Comparison of ENCODE assay signal across 8 cellular contexts in the genomic region with DNA sequence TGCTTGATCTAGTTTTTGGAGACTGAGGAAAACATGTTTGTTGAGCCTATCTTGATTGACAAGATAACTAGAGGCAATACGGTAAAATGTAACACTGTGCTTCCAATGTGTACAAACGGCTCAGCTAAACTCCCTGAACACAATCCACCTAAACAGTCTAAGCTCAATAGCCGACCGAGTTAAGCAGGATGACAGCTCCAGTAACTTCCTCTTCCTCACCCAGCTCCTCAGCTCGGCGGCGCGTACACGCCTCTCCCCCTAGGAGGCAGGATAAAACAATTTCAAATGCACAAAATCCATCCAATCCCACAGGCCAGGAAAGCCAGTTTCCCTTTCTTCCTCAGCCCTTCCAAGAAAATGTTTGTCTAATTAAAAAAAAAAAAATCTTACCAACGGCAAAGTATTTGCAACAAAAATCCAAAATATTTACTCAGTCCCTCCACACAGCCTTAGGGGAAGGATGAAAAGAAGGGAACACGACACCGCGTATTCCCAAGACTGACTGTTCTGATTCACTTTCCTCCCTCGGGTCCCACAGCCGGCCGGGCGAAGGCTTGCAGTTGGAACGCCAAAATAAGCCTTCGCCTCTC. TPM values are rescaled to one million over a fixed set of nuclear protein-coding genes. Genes with fewer than 3 reads are reported as not detected.
DNase-seq lines count a peak whose midpoint lies in the region; FAIRE-seq and TF ChIP-seq lines count a peak whose summit lies in the region.

No MANE protein-coding gene starts in this region.

- H3K27ac ChIP-seq in HUES6 (ENCODE audit: low read depth, low read length) (no peak overlapping the region), subcutaneous abdominal adipose tissue (ENCODE audit: low read depth, low read length) (peak overlapping the region; percentile 79)

- H3K27ac Mint-ChIP-seq in activated T-cell treated with anti-CD3 and anti-CD28 coated beads, Interleukin-2, amount 50 U/mL, for 24 hours, result peak overlapping the region; percentile 97

- H3K4me1 Mint-ChIP-seq in activated T-cell treated with anti-CD3 and anti-CD28 coated beads, Interleukin-2, amount 50 U/mL, for 24 hours (ENCODE audit: low read depth), result peaks cover 64% of the 10 kb centered on the region

- DNase-seq in Ammon's horn (ENCODE audit: low spot score) (peak; percentile 90), GM19239 (ENCODE audit: insufficient read length, low spot score) (peak; percentile 17), NOMO-1 treated with dmso at 0.1 percent for 144 hours (lab: John Stamatoyannopoulos, UW; ENCODE audit: unreplicated experiment) (peak; percentile 80), epithelial cell of proximal tubule (ENCODE audit: low read depth) (peak; percentile 64)
- DNase-seq in activated T-cell treated with anti-CD3 and anti-CD28 coated beads, Interleukin-2, amount 50 U/mL, for 24 hours, result peak; percentile 49

- no peaks in the 10 kb centered on the region for H3K9me3 ChIP-seq in HUES6 (ENCODE audit: control insufficient read depth, insufficient read depth, low read depth, low read length)
- no peaks in the 10 kb centered on the region for H3K9me3 ChIP-seq in mononuclear cell (ENCODE audit: low read depth, low read length)
- no peaks in the 10 kb centered on the region for H3K9me3 ChIP-seq in subcutaneous abdominal adipose tissue (ENCODE audit: control insufficient read depth in 5 of 5, low read length in 5 of 5)

- H3K27me3 ChIP-seq in HUES6 (ENCODE audit: control insufficient read depth, insufficient read depth, low read length) (no peaks in the 10 kb centered on the region), mononuclear cell (ENCODE audit: insufficient read depth, low read length) (no peaks in the 10 kb centered on the region), subcutaneous abdominal adipose tissue (ENCODE audit: control insufficient read depth in 5 of 5, insufficient read depth in 4 of 5, low read length in 5 of 5) (no peaks in the 10 kb centered on the region)

- peak overlapping the region; percentile 95 for H3K4me3 Mint-ChIP-seq in activated T-cell treated with anti-CD3 and anti-CD28 coated beads, Interleukin-2, amount 50 U/mL, for 24 hours

- peak; percentile 47 for TF ChIP-seq CTCF in epithelial cell of proximal tubule (conservative IDR thresholded peaks at IDR 0.05; ENCODE audit: low read depth, low read length)

- FAIRE-seq in GM19239 (lab: Jason Lieb, UNC), result peak; percentile 33

- H3K9ac ChIP-seq in HUES6 (ENCODE audit: low read length) (peak overlapping the region; percentile 76), subcutaneous abdominal adipose tissue (ENCODE audit: low read length in 5 of 5) (peak overlapping the region; percentile 48 to 90 (median 76))

- 0 out of 2 replicates have a peak, but pooled peaks cover 3% of the 10 kb centered on the region for H3K4me1 ChIP-seq in HUES6 (ENCODE audit: control insufficient read depth, insufficient read depth, low read length)
- H3K4me1 ChIP-seq in mononuclear cell (ENCODE audit: insufficient read depth, low read length), result peaks cover 43% of the 10 kb centered on the region
- peaks cover 7 to 31% (median 24%) of the 10 kb centered on the region in 5 donors for H3K4me1 ChIP-seq in subcutaneous abdominal adipose tissue (ENCODE audit: control insufficient read depth in 5 of 5, insufficient read depth in 5 of 5, low read length in 5 of 5)

- H3K4me3 ChIP-seq in HUES6 (ENCODE audit: low read depth, low read length) (peak overlapping the region; percentile 99), epithelial cell of proximal tubule (ENCODE audit: low read depth, low read length) (peak overlapping the region; percentile 89), mononuclear cell (ENCODE audit: low read length) (peak overlapping the region; percentile 89), subcutaneous abdominal adipose tissue (ENCODE audit: low read depth in 1 of 5, low read length in 5 of 5) (peak overlapping the region; percentile 86 to 96 (median 89))

- H3K36me3 Mint-ChIP-seq in activated T-cell treated with anti-CD3 and anti-CD28 coated beads, Interleukin-2, amount 50 U/mL, for 24 hours (ENCODE audit: low read depth), result peaks cover 33% of the 10 kb centered on the region

- H3K36me3 ChIP-seq in HUES6 (ENCODE audit: control insufficient read depth, insufficient read depth, low read length) (no peaks in the 10 kb centered on the region), subcutaneous abdominal adipose tissue (ENCODE audit: control insufficient read depth in 5 of 5, insufficient read depth in 5 of 5, low read length in 5 of 5) (no peaks in the 10 kb centered on the region)

- no peaks in the 10 kb centered on the region for H3K27me3 Mint-ChIP-seq in activated T-cell treated with anti-CD3 and anti-CD28 coated beads, Interleukin-2, amount 50 U/mL, for 24 hours

- H3K9me3 Mint-ChIP-seq in activated T-cell treated with anti-CD3 and anti-CD28 coated beads, Interleukin-2, amount 50 U/mL, for 24 hours, result no peaks in the 10 kb centered on the region

RNA-seq across cellular contexts. Expression of gene CNOT6L, which starts 1.0 kb away (rescaled TPM):
- total RNA-seq in epithelial cell of proximal tubule (5.7 and 8.6 TPM in 2 replicates), mononuclear cell (207 TPM)

RNA-seq across cellular contexts. Expression of gene MRPL1, which starts 44.5 kb away (rescaled TPM):
- total RNA-seq in epithelial cell of proximal tubule (42.1 and 54.2 TPM in 2 replicates), mononuclear cell (15.5 TPM)

Comparison
In these comparisons a context has a peak if more than half of its experiments do, and no peak if none do; other contexts are left out.
1. DNase-seq: peak in every context shown above with its lines; median percentile 90 in Ammon's horn; 80 in NOMO-1 treated with dmso at 0.1 percent for 144 hours; 64 in epithelial cell of proximal tubule; 49 in activated T-cell treated with anti-CD3 and anti-CD28 coated beads, Interleukin-2, amount 50 U/mL, for 24 hours; 17 in GM19239.
2. RNA of gene CNOT6L, which starts 1.0 kb away (total RNA-seq): 207 TPM in mononuclear cell (single experiment); 5.7 to 8.6 TPM in epithelial cell of proximal tubule; every median in the first group is over 10 times any median in the second.
3. Peak in every context shown above with its lines, with median percentiles within 50 percentile points of each other: H3K4me3 ChIP-seq.